ENCODE assay signal across 1 cellular context in genomic region chr2:234691968-234692955, GRCh38.
A peak's percentile ranks its signal among the peaks of the same experiment; 100 is the strongest.
TF ChIP-seq lines count a peak whose summit lies in the region.

No MANE protein-coding gene starts in this region.

TF ChIP-seq in HepG2, 621 proteins besides CTCF, POLR2A, EP300 and RAD21 (continued from another document):
- TF ChIP-seq, protein P1, sequence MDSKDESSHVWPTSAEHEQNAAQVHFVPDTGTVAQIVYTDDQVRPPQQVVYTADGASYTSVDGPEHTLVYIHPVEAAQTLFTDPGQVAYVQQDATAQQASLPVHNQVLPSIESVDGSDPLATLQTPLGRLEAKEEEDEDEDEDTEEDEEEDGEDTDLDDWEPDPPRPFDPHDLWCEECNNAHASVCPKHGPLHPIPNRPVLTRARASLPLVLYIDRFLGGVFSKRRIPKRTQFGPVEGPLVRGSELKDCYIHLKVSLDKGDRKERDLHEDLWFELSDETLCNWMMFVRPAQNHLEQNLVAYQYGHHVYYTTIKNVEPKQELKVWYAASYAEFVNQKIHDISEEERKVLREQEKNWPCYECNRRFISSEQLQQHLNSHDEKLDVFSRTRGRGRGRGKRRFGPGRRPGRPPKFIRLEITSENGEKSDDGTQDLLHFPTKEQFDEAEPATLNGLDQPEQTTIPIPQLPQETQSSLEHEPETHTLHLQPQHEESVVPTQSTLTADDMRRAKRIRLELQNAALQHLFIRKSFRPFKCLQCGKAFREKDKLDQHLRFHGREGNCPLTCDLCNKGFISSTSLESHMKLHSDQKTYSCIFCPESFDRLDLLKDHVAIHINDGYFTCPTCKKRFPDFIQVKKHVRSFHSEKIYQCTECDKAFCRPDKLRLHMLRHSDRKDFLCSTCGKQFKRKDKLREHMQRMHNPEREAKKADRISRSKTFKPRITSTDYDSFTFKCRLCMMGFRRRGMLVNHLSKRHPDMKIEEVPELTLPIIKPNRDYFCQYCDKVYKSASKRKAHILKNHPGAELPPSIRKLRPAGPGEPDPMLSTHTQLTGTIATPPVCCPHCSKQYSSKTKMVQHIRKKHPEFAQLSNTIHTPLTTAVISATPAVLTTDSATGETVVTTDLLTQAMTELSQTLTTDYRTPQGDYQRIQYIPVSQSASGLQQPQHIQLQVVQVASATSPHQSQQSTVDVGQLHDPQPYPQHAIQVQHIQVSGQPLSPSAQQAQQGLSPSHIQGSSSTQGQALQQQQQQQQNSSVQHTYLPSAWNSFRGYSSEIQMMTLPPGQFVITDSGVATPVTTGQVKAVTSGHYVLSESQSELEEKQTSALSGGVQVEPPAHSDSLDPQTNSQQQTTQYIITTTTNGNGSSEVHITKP (CRISPR knock-in tag; IDR thresholded peaks at IDR 0.05; ENCODE audit: low read depth): peak; percentile 43; the same call in 1 of the 2 replicates
- TF ChIP-seq ZBTB7B (CRISPR knock-in tag; IDR thresholded peaks at IDR 0.05): peak; percentile 15; the same call in 1 of the 2 replicates
- no peak for TF ChIP-seq RAD51 (IDR thresholded peaks at IDR 0.05; ENCODE audit: borderline replicate concordance)
- TF ChIP-seq ETS1 (CRISPR knock-in tag; IDR thresholded peaks at IDR 0.05): no peak
- TF ChIP-seq, protein P2, sequence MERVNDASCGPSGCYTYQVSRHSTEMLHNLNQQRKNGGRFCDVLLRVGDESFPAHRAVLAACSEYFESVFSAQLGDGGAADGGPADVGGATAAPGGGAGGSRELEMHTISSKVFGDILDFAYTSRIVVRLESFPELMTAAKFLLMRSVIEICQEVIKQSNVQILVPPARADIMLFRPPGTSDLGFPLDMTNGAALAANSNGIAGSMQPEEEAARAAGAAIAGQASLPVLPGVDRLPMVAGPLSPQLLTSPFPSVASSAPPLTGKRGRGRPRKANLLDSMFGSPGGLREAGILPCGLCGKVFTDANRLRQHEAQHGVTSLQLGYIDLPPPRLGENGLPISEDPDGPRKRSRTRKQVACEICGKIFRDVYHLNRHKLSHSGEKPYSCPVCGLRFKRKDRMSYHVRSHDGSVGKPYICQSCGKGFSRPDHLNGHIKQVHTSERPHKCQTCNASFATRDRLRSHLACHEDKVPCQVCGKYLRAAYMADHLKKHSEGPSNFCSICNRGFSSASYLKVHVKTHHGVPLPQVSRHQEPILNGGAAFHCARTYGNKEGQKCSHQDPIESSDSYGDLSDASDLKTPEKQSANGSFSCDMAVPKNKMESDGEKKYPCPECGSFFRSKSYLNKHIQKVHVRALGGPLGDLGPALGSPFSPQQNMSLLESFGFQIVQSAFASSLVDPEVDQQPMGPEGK (CRISPR knock-in tag; IDR thresholded peaks at IDR 0.05): peak; percentile 95
- peak; percentile 81 for TF ChIP-seq ONECUT2 (CRISPR knock-in tag; IDR thresholded peaks at IDR 0.05)
- TF ChIP-seq HNF4G (IDR thresholded peaks at IDR 0.05; ENCODE audit: borderline replicate concordance, low read depth, low read length): peak; percentile 13; the same call in 1 of the 2 replicates
- TF ChIP-seq HNF4G (CRISPR knock-in tag; IDR thresholded peaks at IDR 0.05; ENCODE audit: borderline replicate concordance, low read depth): peak; percentile 34; the same call in 1 of the 2 replicates
- TF ChIP-seq NAIF1 (CRISPR knock-in tag; IDR thresholded peaks at IDR 0.05; ENCODE audit: borderline replicate concordance): peak; percentile 81
- TF ChIP-seq ZSCAN29 (CRISPR knock-in tag; conservative IDR thresholded peaks at IDR 0.05): no peak
- TF ChIP-seq, protein P3, sequence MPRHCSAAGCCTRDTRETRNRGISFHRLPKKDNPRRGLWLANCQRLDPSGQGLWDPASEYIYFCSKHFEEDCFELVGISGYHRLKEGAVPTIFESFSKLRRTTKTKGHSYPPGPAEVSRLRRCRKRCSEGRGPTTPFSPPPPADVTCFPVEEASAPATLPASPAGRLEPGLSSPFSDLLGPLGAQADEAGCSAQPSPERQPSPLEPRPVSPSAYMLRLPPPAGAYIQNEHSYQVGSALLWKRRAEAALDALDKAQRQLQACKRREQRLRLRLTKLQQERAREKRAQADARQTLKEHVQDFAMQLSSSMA (CRISPR knock-in tag; IDR thresholded peaks at IDR 0.05): no peak
- no peak for TF ChIP-seq ZNF329 (CRISPR knock-in tag; IDR thresholded peaks at IDR 0.05; ENCODE audit: low read depth)
- no peak for TF ChIP-seq JUND (CRISPR knock-in tag; IDR thresholded peaks at IDR 0.05)
- peak; percentile 43; the same call in 1 of the 2 replicates for TF ChIP-seq HDAC1 (CRISPR knock-in tag; IDR thresholded peaks at IDR 0.05)
- no peak for TF ChIP-seq ZNF703 (CRISPR knock-in tag; IDR thresholded peaks at IDR 0.05; ENCODE audit: borderline replicate concordance)
- no peak for TF ChIP-seq ZSCAN25 (CRISPR knock-in tag; IDR thresholded peaks at IDR 0.05)
- TF ChIP-seq, protein P4, sequence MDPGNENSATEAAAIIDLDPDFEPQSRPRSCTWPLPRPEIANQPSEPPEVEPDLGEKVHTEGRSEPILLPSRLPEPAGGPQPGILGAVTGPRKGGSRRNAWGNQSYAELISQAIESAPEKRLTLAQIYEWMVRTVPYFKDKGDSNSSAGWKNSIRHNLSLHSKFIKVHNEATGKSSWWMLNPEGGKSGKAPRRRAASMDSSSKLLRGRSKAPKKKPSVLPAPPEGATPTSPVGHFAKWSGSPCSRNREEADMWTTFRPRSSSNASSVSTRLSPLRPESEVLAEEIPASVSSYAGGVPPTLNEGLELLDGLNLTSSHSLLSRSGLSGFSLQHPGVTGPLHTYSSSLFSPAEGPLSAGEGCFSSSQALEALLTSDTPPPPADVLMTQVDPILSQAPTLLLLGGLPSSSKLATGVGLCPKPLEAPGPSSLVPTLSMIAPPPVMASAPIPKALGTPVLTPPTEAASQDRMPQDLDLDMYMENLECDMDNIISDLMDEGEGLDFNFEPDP (CRISPR knock-in tag; conservative IDR thresholded peaks at IDR 0.05): no peak
- no peak for TF ChIP-seq CHD2 (IDR thresholded peaks at IDR 0.05; ENCODE audit: low read depth, low read length)
TF ChIP-seq in HepG2: peak in this region for 127.
